In the genomic region with DNA sequence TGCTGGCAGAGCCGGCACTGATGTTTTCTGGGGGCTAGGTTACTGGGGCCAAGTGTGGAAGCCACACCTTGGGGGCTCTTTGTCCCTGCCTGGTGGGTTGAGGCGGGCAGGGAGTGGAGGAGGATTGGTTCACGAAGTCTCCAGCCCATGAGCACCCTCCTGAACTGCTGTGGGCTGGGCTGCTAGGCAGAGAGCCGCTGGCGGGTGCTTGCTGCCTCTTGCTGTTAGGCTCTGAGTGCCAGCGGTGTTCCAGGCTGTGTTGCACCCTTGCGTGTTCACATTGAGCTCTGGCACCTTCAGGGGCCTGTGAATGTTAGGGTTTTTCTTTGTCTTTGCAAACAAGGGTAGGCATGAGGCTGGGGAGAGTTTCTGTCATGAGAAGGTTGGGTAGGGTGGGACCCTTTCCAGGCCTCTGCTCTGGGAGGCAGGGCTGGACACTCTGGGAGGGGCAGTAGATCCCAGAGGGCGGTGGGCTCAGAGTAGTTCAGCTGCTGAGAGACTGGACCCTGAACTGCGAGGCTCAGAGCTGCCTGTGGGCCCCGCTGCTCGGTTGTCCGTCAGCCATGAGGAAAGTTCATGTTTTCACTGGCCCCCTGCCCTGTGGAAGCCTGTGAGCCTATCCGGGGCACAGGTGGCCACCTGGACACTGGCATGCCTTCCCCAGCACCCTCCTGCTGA, we compare ENCODE assay signal across 18 cellular contexts. TPM values are rescaled to one million over a fixed set of nuclear protein-coding genes. Genes with fewer than 3 reads are reported as not detected.
A peak's percentile ranks its signal among the peaks of the same experiment; 100 is the strongest.
DNase-seq lines count a peak whose midpoint lies in the region; ATAC-seq and TF ChIP-seq lines count a peak whose summit lies in the region.
"Had no signal": no experiment of that assay in that cellular context is flagged by ENCODE, and none has a peak within 500 bp of the region (broad histone marks: within the 10 kb centered on the region; RNA-seq: fewer than 3 reads in every experiment).

No MANE protein-coding gene starts in this region.

- H3K9me3 Mint-ChIP-seq in activated CD8-positive, alpha-beta memory T cell treated with anti-CD3 and anti-CD28 coated beads, Interleukin-2, amount 10 ng/mL, durations not matched to agents 7 days and 5 days (ENCODE audit: low read depth) = no peaks in the 10 kb centered on the region
- H3K9me3 Mint-ChIP-seq in endodermal cell (no peaks in the 10 kb centered on the region), mesothelial cell of epicardium (no peaks in the 10 kb centered on the region)
- H3K9me3 Mint-ChIP-seq: dendritic cell treated with granulocyte-macrophage colony-stimulating factor and Interleukin-4, amounts not matched to agents 40 ng/mL and 50 ng/mL, for 4 days had no signal

- no peak overlapping the region for H3K27ac Mint-ChIP-seq in activated CD8-positive, alpha-beta memory T cell treated with anti-CD3 and anti-CD28 coated beads, Interleukin-2, amount 10 ng/mL, durations not matched to agents 7 days and 5 days
- H3K27ac Mint-ChIP-seq in endodermal cell (peak overlapping the region; percentile 72), mesothelial cell of epicardium (peak overlapping the region; percentile 25)
- H3K27ac Mint-ChIP-seq: dendritic cell treated with granulocyte-macrophage colony-stimulating factor and Interleukin-4, amounts not matched to agents 40 ng/mL and 50 ng/mL, for 4 days had no signal

- intact Hi-C loops in thyroid gland (cut with DNase I) = no loop called here

- no peak overlapping the region for H3K4me3 ChIP-seq in endodermal cell (ENCODE audit: low read length)
- H3K4me3 ChIP-seq in thyroid gland (replicated peaks in 1 of 3) = no peak overlapping the region

- no peaks in the 10 kb centered on the region for H3K36me3 Mint-ChIP-seq in activated CD8-positive, alpha-beta memory T cell treated with anti-CD3 and anti-CD28 coated beads, Interleukin-2, amount 10 ng/mL, durations not matched to agents 7 days and 5 days
- H3K36me3 Mint-ChIP-seq in endodermal cell (ENCODE audit: low read depth) (peaks cover 22% of the 10 kb centered on the region), mesothelial cell of epicardium (no peaks in the 10 kb centered on the region)

- no peaks in the 10 kb centered on the region for H3K9me3 ChIP-seq in endodermal cell (ENCODE audit: control insufficient read depth, low read length)
- no peaks in the 10 kb centered on the region for H3K9me3 ChIP-seq in thyroid gland
- H3K9me3 ChIP-seq: SK-N-SH had no signal

- H3K27ac ChIP-seq in endodermal cell (ENCODE audit: low read depth, low read length) = peak overlapping the region; percentile 63
- H3K27ac ChIP-seq in thyroid gland = peak overlapping the region; percentile 20 to 33 (median 25)

- DNase-seq in activated CD8-positive, alpha-beta memory T cell treated with anti-CD3 and anti-CD28 coated beads, Interleukin-2, amount 50 U/mL, for 48 hours = peak; percentile 35
- no peak for DNase-seq in activated CD8-positive, alpha-beta memory T cell treated with anti-CD3 and anti-CD28 coated beads, Interleukin-2, amount 10 ng/mL, durations not matched to agents 7 days and 5 days
- peak; percentile 42 for DNase-seq in endodermal cell
- no peak for DNase-seq in mesothelial cell of epicardium (ENCODE audit: low spot score in 2 of 2, unreplicated experiment in 2 of 2)
- DNase-seq in thyroid gland = peak; percentile 58 to 60
- DNase-seq in stimulated activated CD4-positive, alpha-beta T cell treated with anti-CD3 and anti-CD28 coated beads, Interleukin-4, amount 100 ng/mL, for 24 hours = no peak
- no peak for DNase-seq in stimulated activated CD4-positive, alpha-beta T cell treated with anti-CD3 and anti-CD28 coated beads, Interleukin-12 subunit alpha, Interleukin-12 subunit beta, amount 100 ng/mL, for 4 hours
- DNase-seq: ACHN; activated T-cell treated with anti-CD3 and anti-CD28 coated beads, Interleukin-2, amount 50 U/mL, for 1 hour; amygdala; GDM1; IMR-90; midbrain; NCI-H1092 treated with DMSO at 0.1 percent for 48 hours; SK-N-SH; stimulated activated naive CD4-positive, alpha-beta T cell treated with Interleukin-2 at 50 U/mL for 16 hours had no signal

- no peak for ATAC-seq in activated CD8-positive, alpha-beta memory T cell treated with anti-CD3 and anti-CD28 coated beads, Interleukin-2, amount 10 ng/mL, durations not matched to agents 7 days and 5 days
- no peak for ATAC-seq in GM19324 (IDR thresholded peaks at IDR 0.05; ENCODE audit: low FRiP score, unreplicated experiment)

- H3K4me1 Mint-ChIP-seq in activated CD8-positive, alpha-beta memory T cell treated with anti-CD3 and anti-CD28 coated beads, Interleukin-2, amount 10 ng/mL, durations not matched to agents 7 days and 5 days = no peaks in the 10 kb centered on the region
- H3K4me1 Mint-ChIP-seq in endodermal cell = no peaks in the 10 kb centered on the region
- peaks cover 5% of the 10 kb centered on the region for H3K4me1 Mint-ChIP-seq in mesothelial cell of epicardium

- no peak overlapping the region for H3K4me3 Mint-ChIP-seq in activated CD8-positive, alpha-beta memory T cell treated with anti-CD3 and anti-CD28 coated beads, Interleukin-2, amount 10 ng/mL, durations not matched to agents 7 days and 5 days
- H3K4me3 Mint-ChIP-seq in endodermal cell (no peak overlapping the region), mesothelial cell of epicardium (no peak overlapping the region)
- H3K4me3 Mint-ChIP-seq: dendritic cell treated with granulocyte-macrophage colony-stimulating factor and Interleukin-4, amounts not matched to agents 40 ng/mL and 50 ng/mL, for 4 days had no signal

- no peaks in the 10 kb centered on the region for H3K27me3 Mint-ChIP-seq in activated CD8-positive, alpha-beta memory T cell treated with anti-CD3 and anti-CD28 coated beads, Interleukin-2, amount 10 ng/mL, durations not matched to agents 7 days and 5 days
- no peaks in the 10 kb centered on the region for H3K27me3 Mint-ChIP-seq in endodermal cell (ENCODE audit: insufficient read depth)
- H3K27me3 Mint-ChIP-seq in mesothelial cell of epicardium (ENCODE audit: low read depth) = no peaks in the 10 kb centered on the region
- H3K27me3 Mint-ChIP-seq: dendritic cell treated with granulocyte-macrophage colony-stimulating factor and Interleukin-4, amounts not matched to agents 40 ng/mL and 50 ng/mL, for 4 days had no signal

- 92 to 96% methylated on average over 5 to 13 of the region's 13 CpGs for WGBS in endodermal cell (ENCODE audit: insufficient coverage in 1 of 2, insufficient read length in 1 of 2), 2 experiments
- 72 to 75% methylated on average over 6 to 8 of the region's 13 CpGs for WGBS in thyroid gland, 2 donors

- CTCF ChIA-PET in activated CD8-positive, alpha-beta memory T cell treated with anti-CD3 and anti-CD28 coated beads, Interleukin-2, amount 10 ng/mL, durations not matched to agents 7 days and 5 days (lab: Charles Lee) = interaction anchor here (0.8 kb wide), 1 partner anchor 204 kb away, joined by 3 read pairs; no protein-coding TSS in a partner anchor

- TF ChIP-seq POLR2A in thyroid gland (IDR thresholded peaks at IDR 0.05) = no peak

- H3K4me1 ChIP-seq in endodermal cell (ENCODE audit: control insufficient read depth, insufficient read depth, low read length) = no peaks in the 10 kb centered on the region
- peaks cover 17 to 18% of the 10 kb centered on the region in 2 donors for H3K4me1 ChIP-seq in thyroid gland

- H3K27me3 ChIP-seq in endodermal cell (ENCODE audit: control insufficient read depth, insufficient read depth, low read length, poor library complexity, severe bottlenecking) = no peaks in the 10 kb centered on the region
- no peaks in the 10 kb centered on the region for H3K27me3 ChIP-seq in thyroid gland

- TF ChIP-seq CTCF in endodermal cell (conservative IDR thresholded peaks at IDR 0.05) = no peak
- TF ChIP-seq CTCF in mesothelial cell of epicardium (IDR thresholded peaks at IDR 0.05; ENCODE audit: unreplicated experiment) = no peak
- TF ChIP-seq CTCF in thyroid gland (IDR thresholded peaks at IDR 0.05) = no peak

- peaks cover 24% of the 10 kb centered on the region for H3K36me3 ChIP-seq in endodermal cell (ENCODE audit: control insufficient read depth, insufficient read depth, low read length)
- peaks cover 11 to 20% of the 10 kb centered on the region in 2 donors for H3K36me3 ChIP-seq in thyroid gland

- no peak overlapping the region for H3K9ac ChIP-seq in endodermal cell (ENCODE audit: extremely low read depth, low read length, poor library complexity, severe bottlenecking)
- H3K9ac ChIP-seq: SK-N-SH had no signal

RNA-seq across cellular contexts. Expression of a gene that starts 24.0 kb away (rescaled TPM):
- total RNA-seq in activated CD8-positive, alpha-beta memory T cell treated with anti-CD3 and anti-CD28 coated beads, Interleukin-2, amount 10 ng/mL, durations not matched to agents 7 days and 5 days = 1 to 10 TPM in 1 of 2 experiments, under 1 TPM in 1; 0.99 to 1.1 TPM
- total RNA-seq in endodermal cell (1 to 10 TPM; 4.0 to 4.4 TPM), mesothelial cell of epicardium (2.0 to 4.4 TPM (median 4.2 TPM) in 3 replicates), thyroid gland (1 to 10 TPM in 1 of 4 donors, under 1 TPM in 3; 0.20 to 3.9 (median 0.91) TPM)
- polyA plus RNA-seq in endodermal cell (2013, experiment 1 of 2) = 4.3 TPM
- polyA plus RNA-seq in endodermal cell (2013, experiment 2 of 2) = 1.9 TPM

RNA-seq across cellular contexts. Expression of a gene that starts 26.0 kb away (rescaled TPM):
- total RNA-seq in activated CD8-positive, alpha-beta memory T cell treated with anti-CD3 and anti-CD28 coated beads, Interleukin-2, amount 10 ng/mL, durations not matched to agents 7 days and 5 days = 1 to 10 TPM; 4.2 to 4.4 TPM
- total RNA-seq in endodermal cell (10 to 100 TPM; 38.5 to 45.6 TPM), mesothelial cell of epicardium (26.6 to 27.3 TPM (median 27.2 TPM) in 3 replicates), thyroid gland (1 to 10 TPM; 4.7 to 7.7 (median 6.5) TPM)
- 24.9 TPM for polyA plus RNA-seq in endodermal cell (2013, experiment 1 of 2)
- polyA plus RNA-seq in endodermal cell (2013, experiment 2 of 2) = 22.4 TPM

RNA-seq across cellular contexts. Expression of a gene that starts 59.6 kb away (rescaled TPM):
- total RNA-seq in activated CD8-positive, alpha-beta memory T cell treated with anti-CD3 and anti-CD28 coated beads, Interleukin-2, amount 10 ng/mL, durations not matched to agents 7 days and 5 days = under 1 TPM; 0.05 to 0.09 TPM
- under 1 TPM; 0.55 to 0.57 TPM for total RNA-seq in endodermal cell
- polyA plus RNA-seq in endodermal cell (2013, experiment 1 of 2) = 0.11 TPM
- 0.04 TPM for polyA plus RNA-seq in endodermal cell (2013, experiment 2 of 2)
- total RNA-seq in mesothelial cell of epicardium = 0.13 to 0.68 TPM (median 0.36 TPM) in 3 replicates
- total RNA-seq in thyroid gland = under 1 TPM in 1 of 4 donors, not detected in 3; 0.54 TPM
- polyA plus RNA-seq: SK-N-SH had no signal

Comparison
In these comparisons a context has a peak if more than half of its experiments do, and no peak if none do; other contexts are left out.
1. DNase-seq: peak in activated CD8-positive, alpha-beta memory T cell treated with anti-CD3 and anti-CD28 coated beads, Interleukin-2, amount 50 U/mL, for 48 hours (single experiment), endodermal cell (single experiment) and thyroid gland (2 of 2); none in activated CD8-positive, alpha-beta memory T cell treated with anti-CD3 and anti-CD28 coated beads, Interleukin-2, amount 10 ng/mL, durations not matched to agents 7 days and 5 days (single experiment), mesothelial cell of epicardium (0 of 2), stimulated activated CD4-positive, alpha-beta T cell treated with anti-CD3 and anti-CD28 coated beads, Interleukin-4, amount 100 ng/mL, for 24 hours (single experiment) and stimulated activated CD4-positive, alpha-beta T cell treated with anti-CD3 and anti-CD28 coated beads, Interleukin-12 subunit alpha, Interleukin-12 subunit beta, amount 100 ng/mL, for 4 hours (single experiment).